8 cellular contexts compared by ENCODE assay signal in genomic region chr1:202958544-202959275, GRCh38. TPM values are rescaled to one million over a fixed set of nuclear protein-coding genes. Genes with fewer than 3 reads are reported as not detected.
A peak's percentile ranks its signal among the peaks of the same experiment; 100 is the strongest.
DNase-seq lines count a peak whose midpoint lies in the region; ATAC-seq and TF ChIP-seq lines count a peak whose summit lies in the region.

No MANE protein-coding gene starts in this region.

- peak overlapping the region; percentile 79 for H3K4me2 ChIP-seq in Loucy (ENCODE audit: low read depth, low read length, poor library complexity, severe bottlenecking)

- ATAC-seq in lower lobe of right lung (peak; percentile 1 to 5), esophagus mucosa (no peak)

- intact Hi-C loops in lower lobe of right lung (cut with DNase I) = no loop called here

- H3K36me3 ChIP-seq in Loucy (ENCODE audit: insufficient read depth, low read length) (no peaks in the 10 kb centered on the region), lower lobe of right lung (peaks cover 30% of the 10 kb centered on the region), urinary bladder (ENCODE audit: insufficient read depth) (no peaks in the 10 kb centered on the region)

- 2% methylated on average over 10 of the region's 10 CpGs for WGBS in urinary bladder

- H3K9me3 Mint-ChIP-seq in brain = no peaks in the 10 kb centered on the region

- H3K4me1 ChIP-seq in Loucy (ENCODE audit: insufficient read depth, low read length, poor library complexity, severe bottlenecking) (peaks cover 38% of the 10 kb centered on the region), lower lobe of right lung (peaks cover 48% of the 10 kb centered on the region), urinary bladder (ENCODE audit: insufficient read depth) (peaks cover 2% of the 10 kb centered on the region)

- TF ChIP-seq CTCF in GM13977 (IDR thresholded peaks at IDR 0.05; ENCODE audit: extremely low read depth, insufficient read depth, missing control alignments) = no peak
- TF ChIP-seq CTCF in Loucy (conservative IDR thresholded peaks at IDR 0.05; ENCODE audit: low read length) = no peak
- TF ChIP-seq CTCF in brain (conservative IDR thresholded peaks at IDR 0.05) = no peak
- TF ChIP-seq CTCF in lower lobe of right lung (IDR thresholded peaks at IDR 0.05) = no peak

- H3K27me3 Mint-ChIP-seq in brain = no peaks in the 10 kb centered on the region

- no peaks in the 10 kb centered on the region for H3K9me2 ChIP-seq in Loucy (replicated peaks; ENCODE audit: low read depth, low read length)

- peak overlapping the region; percentile 78 to 97 (median 87) for H3K27ac Mint-ChIP-seq in brain

- H2AFZ ChIP-seq in Loucy (ENCODE audit: low read length) = peak overlapping the region; percentile 97

- peaks cover 53% of the 10 kb centered on the region for H3K4me1 Mint-ChIP-seq in brain

- H3K4me3 ChIP-seq in Loucy (ENCODE audit: low read length, poor library complexity, severe bottlenecking) (peak overlapping the region; percentile 97), lower lobe of right lung (peak overlapping the region; percentile 99), urinary bladder (ENCODE audit: low read depth, low read length) (peak overlapping the region; percentile 99)

- peaks cover 17% of the 10 kb centered on the region for H3K36me3 Mint-ChIP-seq in brain

- H3K9me3 ChIP-seq in Loucy (ENCODE audit: insufficient read depth, low read depth, low read length) (no peaks in the 10 kb centered on the region), lower lobe of right lung (no peaks in the 10 kb centered on the region)

- peak overlapping the region; percentile 94 for H3K9ac ChIP-seq in Loucy (ENCODE audit: low read depth, low read length, poor library complexity, severe bottlenecking)

- DNase-seq in GM13977 (ENCODE audit: low spot score) (peak; percentile 34), lower lobe of right lung (no peak), NCI-H446 treated with DMSO at 0.1 percent for 48 hours (lab: John Stamatoyannopoulos, UW) (no peak)
- DNase-seq in stimulated activated CD4-positive, alpha-beta T cell treated with anti-CD3 and anti-CD28 coated beads, Interleukin-4, amount 100 ng/mL, for 1 hour = no peak

- peak overlapping the region; percentile 88 to 96 (median 93) for H3K4me3 Mint-ChIP-seq in brain

- H3K79me2 ChIP-seq in Loucy (ENCODE audit: insufficient read depth, low read length) = peaks cover 43% of the 10 kb centered on the region

- H3K27me3 ChIP-seq in Loucy (ENCODE audit: insufficient read depth, low read length, poor library complexity, severe bottlenecking) (no peaks in the 10 kb centered on the region), lower lobe of right lung (ENCODE audit: low read depth) (no peaks in the 10 kb centered on the region)

- H4K20me1 ChIP-seq in Loucy (ENCODE audit: insufficient read depth, low read length, poor library complexity, severe bottlenecking) = peaks cover 36% of the 10 kb centered on the region

- in situ Hi-C loops in GM13977 (cut with MboI; ENCODE audit: low pct_unique_long_range_greater_than_20kb, low sequenced_read_pairs, unreplicated experiment) = no loop called here

- no peaks in the 10 kb centered on the region for H3F3A ChIP-seq in Loucy (ENCODE audit: low read depth)

- peak overlapping the region; percentile 99 for H3K27ac ChIP-seq in lower lobe of right lung
- H3K27ac ChIP-seq in urinary bladder (ENCODE audit: low read depth) = peak overlapping the region; percentile 38

RNA-seq across cellular contexts. Expression of gene ADIPOR1, which starts 0.6 kb away (rescaled TPM):
- 139 TPM for polyA plus RNA-seq in brain (ENCODE audit: insufficient read depth, low read depth, low replicate concordance)
- 110 TPM for total RNA-seq in lower lobe of right lung
- total RNA-seq in urinary bladder = 63.6 TPM
- 71.1 TPM for polyA plus RNA-seq in urinary bladder
- 82.7 TPM for total RNA-seq in esophagus mucosa

RNA-seq across cellular contexts. Expression of gene CYB5R1, which starts 8.3 kb away (rescaled TPM):
- polyA plus RNA-seq in brain (ENCODE audit: insufficient read depth, low read depth, low replicate concordance) (173 TPM), urinary bladder (72.3 TPM)
- total RNA-seq in lower lobe of right lung (67.9 TPM), urinary bladder (33.7 TPM), esophagus mucosa (73.1 TPM)

RNA-seq across cellular contexts. Expression of gene KLHL12, which starts 31.7 kb away (rescaled TPM):
- polyA plus RNA-seq in brain (ENCODE audit: insufficient read depth, low read depth, low replicate concordance) (34.3 TPM), urinary bladder (19.3 TPM)
- total RNA-seq in lower lobe of right lung (25.3 TPM), urinary bladder (25.1 TPM), esophagus mucosa (21.5 TPM)

RNA-seq across cellular contexts. Expression of gene TMEM183A, which starts 48.5 kb away (rescaled TPM):
- polyA plus RNA-seq in brain (ENCODE audit: insufficient read depth, low read depth, low replicate concordance) = 80.2 TPM
- 52.0 TPM for total RNA-seq in lower lobe of right lung
- total RNA-seq in urinary bladder = 60.9 TPM
- 50.4 TPM for polyA plus RNA-seq in urinary bladder
- total RNA-seq in esophagus mucosa = 54.3 TPM
